In the genomic region with DNA sequence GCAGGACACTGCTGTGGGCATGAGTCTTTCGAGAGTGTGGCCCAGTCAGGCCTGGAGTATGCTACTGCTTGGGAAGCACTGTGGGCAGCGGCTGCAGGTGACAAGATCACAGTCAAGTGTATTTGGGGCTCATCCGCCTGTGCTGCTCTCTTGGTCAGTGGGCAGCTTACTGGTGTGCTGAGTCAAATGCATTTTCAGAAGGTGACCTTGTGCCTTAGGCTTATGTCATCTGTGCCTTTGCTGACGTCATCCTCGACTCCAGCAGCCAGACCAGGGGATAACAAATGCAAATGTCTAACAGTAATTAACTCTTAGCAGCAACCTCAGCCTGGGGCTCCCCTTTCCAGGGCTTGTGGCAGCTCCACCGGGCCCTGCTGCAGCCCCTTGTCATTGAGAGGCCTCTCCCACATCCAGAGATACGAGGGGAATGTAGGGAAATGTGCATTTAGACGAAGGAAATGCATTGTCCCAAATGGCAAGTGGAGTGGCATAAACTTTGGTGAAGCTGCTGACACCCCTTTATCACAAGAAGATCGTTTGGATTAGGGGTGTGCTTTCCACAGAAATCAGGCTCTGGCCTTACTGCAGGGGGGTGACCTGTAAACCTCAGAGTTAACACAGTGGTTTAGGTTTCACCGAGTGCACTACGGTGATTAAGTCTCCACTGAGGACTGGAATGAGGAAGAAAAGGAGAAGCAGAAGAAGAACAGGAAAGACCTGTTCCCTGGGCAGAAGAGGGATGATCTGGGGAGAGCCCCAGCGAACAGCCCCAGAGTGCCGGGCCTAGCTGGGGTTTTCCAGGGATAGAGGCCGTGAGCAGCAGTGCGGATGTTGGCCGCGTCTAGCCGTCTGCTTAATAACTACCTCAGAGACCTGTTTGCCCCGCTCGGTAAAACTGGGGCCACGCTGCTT, we compare ENCODE assay signal across 8 cellular contexts. TPM values are rescaled to one million over a fixed set of nuclear protein-coding genes. Genes with fewer than 3 reads are reported as not detected.
DNase-seq lines count a peak whose midpoint lies in the region; ATAC-seq and TF ChIP-seq lines count a peak whose summit lies in the region.

No MANE protein-coding gene starts in this region.

- peak; percentile 33; the same call in 1 of the 2 replicates for TF ChIP-seq RAD21 in Ishikawa (IDR thresholded peaks at IDR 0.05; ENCODE audit: low read depth)

- TF ChIP-seq POLR2A in body of pancreas (IDR thresholded peaks at IDR 0.05), result peak in 2 of 3 donors; percentile 27 to 29

- intact Hi-C loops in body of pancreas (cut with DNase I), result loop anchor here (5.0 kb wide), 1 partner anchor 35 kb away; no protein-coding TSS in a partner anchor

- no peaks in the 10 kb centered on the region for H3K9me3 ChIP-seq in body of pancreas
- no peaks in the 10 kb centered on the region for H3K9me3 ChIP-seq in mucosa of rectum (ENCODE audit: control insufficient read depth in 2 of 2, low read length in 2 of 2)
- H3K9me3 ChIP-seq in MG63, result no peaks in the 10 kb centered on the region

- H3K27ac Mint-ChIP-seq in activated T-cell treated with anti-CD3 and anti-CD28 coated beads, Interleukin-2, amount 50 U/mL, for 72 hours, result peak overlapping the region; percentile 95

- ATAC-seq in activated T-cell treated with anti-CD3 and anti-CD28 coated beads, Interleukin-2, amount 50 U/mL, for 72 hours (replicated peaks in 1 of 2), result no peak
- ATAC-seq in body of pancreas, result peak; percentile 74

- H3K27me3 ChIP-seq in body of pancreas (no peaks in the 10 kb centered on the region), mucosa of rectum (ENCODE audit: control insufficient read depth in 2 of 2, insufficient read depth in 2 of 2, low read length in 2 of 2) (no peaks in the 10 kb centered on the region), MG63 (no peaks in the 10 kb centered on the region)

- no peaks in the 10 kb centered on the region for H3K27me3 Mint-ChIP-seq in activated T-cell treated with anti-CD3 and anti-CD28 coated beads, Interleukin-2, amount 50 U/mL, for 72 hours (ENCODE audit: low read depth)

- H3K36me3 ChIP-seq in body of pancreas (replicated peaks in 1 of 2; ENCODE audit: insufficient read depth in 1 of 2, low read depth in 2 of 2) (no peaks in the 10 kb centered on the region), mucosa of rectum (ENCODE audit: control insufficient read depth in 2 of 2, insufficient read depth in 2 of 2, low read length in 2 of 2) (no peaks in the 10 kb centered on the region), MG63 (no peaks in the 10 kb centered on the region)

- no peak for TF ChIP-seq CTCF in body of pancreas (IDR thresholded peaks at IDR 0.05)

- peak overlapping the region; percentile 76 to 84 for H3K4me3 Mint-ChIP-seq in activated T-cell treated with anti-CD3 and anti-CD28 coated beads, Interleukin-2, amount 50 U/mL, for 72 hours

- H3K36me3 Mint-ChIP-seq in activated T-cell treated with anti-CD3 and anti-CD28 coated beads, Interleukin-2, amount 50 U/mL, for 72 hours (ENCODE audit: insufficient read depth in 2 of 2), result no peaks in the 10 kb centered on the region

- peaks cover 44% of the 10 kb centered on the region for H3K4me1 Mint-ChIP-seq in activated T-cell treated with anti-CD3 and anti-CD28 coated beads, Interleukin-2, amount 50 U/mL, for 72 hours (ENCODE audit: low read depth)

- H3K9ac ChIP-seq in mucosa of rectum (ENCODE audit: low read depth in 1 of 2, low read length in 2 of 2), result peak overlapping the region; percentile 24 to 70

- no peak for DNase-seq in activated T-cell treated with anti-CD3 and anti-CD28 coated beads, Interleukin-2, amount 50 U/mL, for 72 hours
- DNase-seq in activated T-cell treated with anti-CD3 and anti-CD28 coated beads, Interleukin-2, amount 50 U/mL, for 1 hour, result no peak
- DNase-seq in body of pancreas (peak; percentile 63 to 84 (median 76)), COR-L47 (lab: John Stamatoyannopoulos, UW) (no peak), MG63 (no peak), NCI-H187 treated with DMSO at 0.1 percent for 48 hours (lab: John Stamatoyannopoulos, UW) (no peak)

- H3K4me1 ChIP-seq in body of pancreas (peaks cover 51% of the 10 kb centered on the region), mucosa of rectum (ENCODE audit: control insufficient read depth in 2 of 2, insufficient read depth in 2 of 2, low read length in 2 of 2) (peaks cover 46 to 52% of the 10 kb centered on the region in 2 donors)

- no peaks in the 10 kb centered on the region for H3K9me3 Mint-ChIP-seq in activated T-cell treated with anti-CD3 and anti-CD28 coated beads, Interleukin-2, amount 50 U/mL, for 72 hours

- WGBS in body of pancreas, 2 donors, result 46 to 68% methylated on average over 20 to 21 of the region's 21 CpGs

- TF ChIP-seq EP300 in Ishikawa (IDR thresholded peaks at IDR 0.05; ENCODE audit: borderline replicate concordance), result peak; percentile 62; the same call in 1 of the 2 replicates

- H3K4me3 ChIP-seq in body of pancreas (no peak overlapping the region), mucosa of rectum (ENCODE audit: low read length in 2 of 2) (no peak overlapping the region), MG63 (no peak overlapping the region)

- H3K27ac ChIP-seq in body of pancreas (peak overlapping the region; percentile 74 to 92 (median 76)), mucosa of rectum (ENCODE audit: low read depth in 2 of 2, low read length in 2 of 2) (peak overlapping the region; percentile 85 to 89)

TF ChIP-seq in Ishikawa, 13 proteins besides CTCF, POLR2A, EP300 and RAD21:
- TF ChIP-seq ZBTB7A (IDR thresholded peaks at IDR 0.05; ENCODE audit: low read depth), result no peak
- TF ChIP-seq CREB1 (IDR thresholded peaks at IDR 0.05; ENCODE audit: low read depth), result no peak; the same call in 1 of the 2 replicates
- TF ChIP-seq, protein P1, sequence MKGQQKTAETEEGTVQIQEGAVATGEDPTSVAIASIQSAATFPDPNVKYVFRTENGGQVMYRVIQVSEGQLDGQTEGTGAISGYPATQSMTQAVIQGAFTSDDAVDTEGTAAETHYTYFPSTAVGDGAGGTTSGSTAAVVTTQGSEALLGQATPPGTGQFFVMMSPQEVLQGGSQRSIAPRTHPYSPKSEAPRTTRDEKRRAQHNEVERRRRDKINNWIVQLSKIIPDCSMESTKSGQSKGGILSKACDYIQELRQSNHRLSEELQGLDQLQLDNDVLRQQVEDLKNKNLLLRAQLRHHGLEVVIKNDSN (IDR thresholded peaks at IDR 0.05), result no peak
- TF ChIP-seq TCF12 (IDR thresholded peaks at IDR 0.05; ENCODE audit: low read depth), result peak; percentile 57
- TF ChIP-seq FOXM1 (IDR thresholded peaks at IDR 0.05; ENCODE audit: borderline replicate concordance, low read depth), result peak; percentile 26; the same call in 1 of the 2 replicates
- peak; percentile 43; the same call in 1 of the 2 replicates for TF ChIP-seq YY1 (IDR thresholded peaks at IDR 0.05; ENCODE audit: low read depth)
- TF ChIP-seq NFIC (IDR thresholded peaks at IDR 0.05), result peak; percentile 63
- peak; percentile 46 for TF ChIP-seq TAF1 (IDR thresholded peaks at IDR 0.05; ENCODE audit: low read depth)
- TF ChIP-seq CEBPB (IDR thresholded peaks at IDR 0.05), result no peak
- TF ChIP-seq, protein P2, sequence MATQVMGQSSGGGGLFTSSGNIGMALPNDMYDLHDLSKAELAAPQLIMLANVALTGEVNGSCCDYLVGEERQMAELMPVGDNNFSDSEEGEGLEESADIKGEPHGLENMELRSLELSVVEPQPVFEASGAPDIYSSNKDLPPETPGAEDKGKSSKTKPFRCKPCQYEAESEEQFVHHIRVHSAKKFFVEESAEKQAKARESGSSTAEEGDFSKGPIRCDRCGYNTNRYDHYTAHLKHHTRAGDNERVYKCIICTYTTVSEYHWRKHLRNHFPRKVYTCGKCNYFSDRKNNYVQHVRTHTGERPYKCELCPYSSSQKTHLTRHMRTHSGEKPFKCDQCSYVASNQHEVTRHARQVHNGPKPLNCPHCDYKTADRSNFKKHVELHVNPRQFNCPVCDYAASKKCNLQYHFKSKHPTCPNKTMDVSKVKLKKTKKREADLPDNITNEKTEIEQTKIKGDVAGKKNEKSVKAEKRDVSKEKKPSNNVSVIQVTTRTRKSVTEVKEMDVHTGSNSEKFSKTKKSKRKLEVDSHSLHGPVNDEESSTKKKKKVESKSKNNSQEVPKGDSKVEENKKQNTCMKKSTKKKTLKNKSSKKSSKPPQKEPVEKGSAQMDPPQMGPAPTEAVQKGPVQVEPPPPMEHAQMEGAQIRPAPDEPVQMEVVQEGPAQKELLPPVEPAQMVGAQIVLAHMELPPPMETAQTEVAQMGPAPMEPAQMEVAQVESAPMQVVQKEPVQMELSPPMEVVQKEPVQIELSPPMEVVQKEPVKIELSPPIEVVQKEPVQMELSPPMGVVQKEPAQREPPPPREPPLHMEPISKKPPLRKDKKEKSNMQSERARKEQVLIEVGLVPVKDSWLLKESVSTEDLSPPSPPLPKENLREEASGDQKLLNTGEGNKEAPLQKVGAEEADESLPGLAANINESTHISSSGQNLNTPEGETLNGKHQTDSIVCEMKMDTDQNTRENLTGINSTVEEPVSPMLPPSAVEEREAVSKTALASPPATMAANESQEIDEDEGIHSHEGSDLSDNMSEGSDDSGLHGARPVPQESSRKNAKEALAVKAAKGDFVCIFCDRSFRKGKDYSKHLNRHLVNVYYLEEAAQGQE (IDR thresholded peaks at IDR 0.05; ENCODE audit: low read depth), result no peak
- TF ChIP-seq, protein P3, sequence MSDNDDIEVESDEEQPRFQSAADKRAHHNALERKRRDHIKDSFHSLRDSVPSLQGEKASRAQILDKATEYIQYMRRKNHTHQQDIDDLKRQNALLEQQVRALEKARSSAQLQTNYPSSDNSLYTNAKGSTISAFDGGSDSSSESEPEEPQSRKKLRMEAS (IDR thresholded peaks at IDR 0.05), result peak; percentile 53
- TF ChIP-seq EGR1 (IDR thresholded peaks at IDR 0.05), result no peak
- peak; percentile 86 for TF ChIP-seq TEAD4 (IDR thresholded peaks at IDR 0.05)

RNA-seq across cellular contexts. Expression of a gene that starts 39.7 kb away (rescaled TPM):
- 100 to 1,000 TPM; 325 to 349 TPM for total RNA-seq in activated T-cell treated with anti-CD3 and anti-CD28 coated beads, Interleukin-2, amount 50 U/mL, for 72 hours
- 10 to 100 TPM; 39.6 to 43.1 TPM for total RNA-seq in body of pancreas
- total RNA-seq in MG63 (2014; rRNA removed; shearing (Covaris generic); ENCODE audit: low replicate concordance), result 302 and 372 TPM in 2 replicates

Comparison
In these comparisons a context has a peak if more than half of its experiments do, and no peak if none do; other contexts are left out.
1. DNase-seq: peak in body of pancreas (4 of 4); none in activated T-cell treated with anti-CD3 and anti-CD28 coated beads, Interleukin-2, amount 50 U/mL, for 72 hours (0 of 2), activated T-cell treated with anti-CD3 and anti-CD28 coated beads, Interleukin-2, amount 50 U/mL, for 1 hour (single experiment), COR-L47 (single experiment), MG63 (single experiment) and NCI-H187 treated with DMSO at 0.1 percent for 48 hours (single experiment).